ENCODE assay signal across 36 cellular contexts in the genomic region with DNA sequence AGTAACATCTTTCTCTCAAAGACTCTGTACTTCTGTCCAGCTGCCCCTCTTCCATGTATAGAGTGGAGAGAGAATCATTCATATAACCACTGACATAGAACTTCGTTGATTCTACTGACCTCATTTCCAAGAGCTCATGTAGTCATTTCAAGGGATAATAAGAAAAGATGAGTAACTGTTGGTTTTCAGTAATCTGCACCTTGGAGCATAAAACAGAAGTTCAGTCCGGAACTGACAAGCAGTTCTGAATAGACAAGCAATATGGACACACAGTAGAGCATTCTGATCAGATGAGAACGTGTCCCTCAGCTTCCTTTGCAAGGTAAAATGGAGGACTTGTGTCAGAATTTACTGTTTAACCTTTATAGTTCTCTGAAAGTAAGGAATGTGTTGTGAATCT.
"Had no signal": no experiment of that assay in that cellular context is flagged by ENCODE, and none has a peak within 500 bp of the region (broad histone marks: within the 10 kb centered on the region; RNA-seq: fewer than 3 reads in every experiment).

No MANE protein-coding gene starts in this region.

- H3K9me3 Mint-ChIP-seq: activated CD4-positive, alpha-beta memory T cell treated with anti-CD3 and anti-CD28 coated beads for 36 hours; activated CD4-positive, alpha-beta T cell treated with anti-CD3 and anti-CD28 coated beads, Interleukin-2, amount 10 ng/mL, durations not matched to agents 24 days and 14 days; activated naive CD4-positive, alpha-beta T cell treated with anti-CD3 and anti-CD28 coated beads, Interleukin-2, amount 50 U/mL, for 24 hours; activated naive CD8-positive, alpha-beta T cell treated with anti-CD3 and anti-CD28 coated beads for 36 hours; activated naive CD8-positive, alpha-beta T cell treated with anti-CD3 and anti-CD28 coated beads, Interleukin-2, amount 50 U/mL, for 24 hours; activated T-helper 1 cell treated with anti-CD3 and anti-CD28 coated beads, Interleukin-12 subunit alpha, Interleukin-12 subunit beta, Interleukin-2, Interleukin-4 antibody, amounts not matched to agents 30 ng/mL and 10 ng/mL and 1 ng/mL, durations not matched to agents 14 hours and 24 hours and 36 hours; dendritic cell treated with granulocyte-macrophage colony-stimulating factor and Interleukin-4, amounts not matched to agents 40 ng/mL and 50 ng/mL, for 4 days had no signal

- H3K4me3 ChIP-seq: adrenal gland, breast epithelium, cardiac muscle cell, coronary artery, dorsolateral prefrontal cortex, esophagus muscularis mucosa, gastrocnemius medialis, heart right ventricle had no signal

- H3K9me3 ChIP-seq: adrenal gland, breast epithelium, esophagus muscularis mucosa, gastrocnemius medialis, heart right ventricle had no signal

- H3K27ac ChIP-seq: adrenal gland, breast epithelium, cardiac muscle cell, coronary artery, dorsolateral prefrontal cortex, esophagus muscularis mucosa, foreskin keratinocyte, gastrocnemius medialis, heart right ventricle had no signal

- DNase-seq: activated CD4-positive, alpha-beta memory T cell treated with anti-CD3 and anti-CD28 coated beads for 36 hours; activated CD4-positive, alpha-beta T cell treated with anti-CD3 and anti-CD28 coated beads for 36 hours; activated CD4-positive, alpha-beta T cell treated with anti-CD3 and anti-CD28 coated beads, Interleukin-2, amount 10 ng/mL, durations not matched to agents 24 days and 14 days; activated CD4-positive, CD25-positive, alpha-beta regulatory T cell; activated CD4-positive, CD25-positive, alpha-beta regulatory T cell treated with anti-CD3 and anti-CD28 coated beads, Interleukin-2, amount 50 U/mL, for 72 hours; activated CD8-positive, alpha-beta memory T cell treated with anti-CD3 and anti-CD28 coated beads, Interleukin-2, amount 10 ng/mL, durations not matched to agents 7 days and 5 days; activated CD8-positive, alpha-beta memory T cell treated with anti-CD3 and anti-CD28 coated beads, Interleukin-2, amount 50 U/mL, for 4 hours; activated CD8-positive, alpha-beta T cell treated with anti-CD3 and anti-CD28 coated beads, Interleukin-2, amount 10 ng/mL, durations not matched to agents 7 days and 5 days; activated effector memory CD4-positive, alpha-beta T cell treated with anti-CD3 and anti-CD28 coated beads, Interleukin-2, amount 50 U/mL, for 16 hours; activated naive CD4-positive, alpha-beta T cell treated with anti-CD3 and anti-CD28 coated beads for 36 hours; activated naive CD8-positive, alpha-beta T cell treated with anti-CD3 and anti-CD28 coated beads for 36 hours; activated naive CD8-positive, alpha-beta T cell treated with anti-CD3 and anti-CD28 coated beads, Interleukin-2, amount 50 U/mL, for 24 hours; activated T-cell treated with anti-CD3 and anti-CD28 coated beads, Interleukin-2, amount 50 U/mL, for 1 hour; activated T-cell treated with anti-CD3 and anti-CD28 coated beads, Interleukin-2, amount 50 U/mL, for 48 hours; adrenal gland; amygdala; aorta; central memory CD4-positive, alpha-beta T cell; cerebellar nuclear complex; dorsolateral prefrontal cortex; effector memory CD4-positive, alpha-beta T cell; endodermal cell; erythroblast; foreskin keratinocyte; gastrocnemius medialis; heart right ventricle; T-helper 2 cell had no signal

- H3K27me3 ChIP-seq: adrenal gland, breast epithelium, cardiac muscle cell, dorsolateral prefrontal cortex, esophagus muscularis mucosa, foreskin keratinocyte, gastrocnemius medialis, heart right ventricle had no signal

- H3K4me3 Mint-ChIP-seq: activated CD4-positive, alpha-beta memory T cell treated with anti-CD3 and anti-CD28 coated beads for 36 hours; activated CD4-positive, alpha-beta T cell treated with anti-CD3 and anti-CD28 coated beads for 36 hours; activated CD4-positive, alpha-beta T cell treated with anti-CD3 and anti-CD28 coated beads, Interleukin-2, amount 10 ng/mL, durations not matched to agents 24 days and 14 days; activated CD8-positive, alpha-beta memory T cell treated with anti-CD3 and anti-CD28 coated beads, Interleukin-2, amount 10 ng/mL, durations not matched to agents 7 days and 5 days; activated CD8-positive, alpha-beta T cell treated with anti-CD3 and anti-CD28 coated beads, Interleukin-2, amount 10 ng/mL, durations not matched to agents 7 days and 5 days; activated naive CD4-positive, alpha-beta T cell treated with anti-CD3 and anti-CD28 coated beads for 36 hours; activated naive CD4-positive, alpha-beta T cell treated with anti-CD3 and anti-CD28 coated beads, Interleukin-2, amount 50 U/mL, for 24 hours; activated naive CD8-positive, alpha-beta T cell treated with anti-CD3 and anti-CD28 coated beads for 36 hours; activated naive CD8-positive, alpha-beta T cell treated with anti-CD3 and anti-CD28 coated beads, Interleukin-2, amount 50 U/mL, for 24 hours; activated T-helper 1 cell treated with anti-CD3 and anti-CD28 coated beads, Interleukin-12 subunit alpha, Interleukin-12 subunit beta, Interleukin-2, Interleukin-4 antibody, amounts not matched to agents 30 ng/mL and 10 ng/mL and 1 ng/mL, durations not matched to agents 14 hours and 24 hours and 36 hours; brain; dendritic cell treated with granulocyte-macrophage colony-stimulating factor and Interleukin-4, amounts not matched to agents 40 ng/mL and 50 ng/mL, for 4 days; endodermal cell had no signal

- ATAC-seq: activated CD4-positive, alpha-beta T cell treated with anti-CD3 and anti-CD28 coated beads for 36 hours; activated CD8-positive, alpha-beta memory T cell treated with anti-CD3 and anti-CD28 coated beads, Interleukin-2, amount 10 ng/mL, durations not matched to agents 7 days and 5 days; activated CD8-positive, alpha-beta T cell treated with anti-CD3 and anti-CD28 coated beads, Interleukin-2, amount 10 ng/mL, durations not matched to agents 7 days and 5 days; activated naive CD8-positive, alpha-beta T cell treated with anti-CD3 and anti-CD28 coated beads, Interleukin-2, amount 50 U/mL, for 24 hours; foreskin keratinocyte; gastrocnemius medialis; heart right ventricle had no signal

- H3K27ac Mint-ChIP-seq: activated CD4-positive, alpha-beta memory T cell treated with anti-CD3 and anti-CD28 coated beads for 36 hours; activated CD4-positive, alpha-beta T cell treated with anti-CD3 and anti-CD28 coated beads for 36 hours; activated CD4-positive, alpha-beta T cell treated with anti-CD3 and anti-CD28 coated beads, Interleukin-2, amount 10 ng/mL, durations not matched to agents 24 days and 14 days; activated CD8-positive, alpha-beta memory T cell treated with anti-CD3 and anti-CD28 coated beads, Interleukin-2, amount 10 ng/mL, durations not matched to agents 7 days and 5 days; activated CD8-positive, alpha-beta T cell treated with anti-CD3 and anti-CD28 coated beads, Interleukin-2, amount 10 ng/mL, durations not matched to agents 7 days and 5 days; activated naive CD4-positive, alpha-beta T cell treated with anti-CD3 and anti-CD28 coated beads for 36 hours; activated naive CD4-positive, alpha-beta T cell treated with anti-CD3 and anti-CD28 coated beads, Interleukin-2, amount 50 U/mL, for 24 hours; activated naive CD8-positive, alpha-beta T cell treated with anti-CD3 and anti-CD28 coated beads for 36 hours; activated naive CD8-positive, alpha-beta T cell treated with anti-CD3 and anti-CD28 coated beads, Interleukin-2, amount 50 U/mL, for 24 hours; activated T-helper 1 cell treated with anti-CD3 and anti-CD28 coated beads, Interleukin-12 subunit alpha, Interleukin-12 subunit beta, Interleukin-2, Interleukin-4 antibody, amounts not matched to agents 30 ng/mL and 10 ng/mL and 1 ng/mL, durations not matched to agents 14 hours and 24 hours and 36 hours; activated T-helper 2 cell treated with anti-CD3 and anti-CD28 coated beads, Interferon-gamma antibody, Interleukin-2, Interleukin-4, amounts not matched to agents 10 μg/mL and 5 μg/mL and 100 μg/mL, durations not matched to agents 14 hours and 24 hours and 36 hours; brain; dendritic cell treated with granulocyte-macrophage colony-stimulating factor and Interleukin-4, amounts not matched to agents 40 ng/mL and 50 ng/mL, for 4 days; endodermal cell had no signal

- H3K36me3 Mint-ChIP-seq: activated CD4-positive, alpha-beta memory T cell treated with anti-CD3 and anti-CD28 coated beads for 36 hours; activated CD8-positive, alpha-beta memory T cell treated with anti-CD3 and anti-CD28 coated beads, Interleukin-2, amount 10 ng/mL, durations not matched to agents 7 days and 5 days; activated naive CD4-positive, alpha-beta T cell treated with anti-CD3 and anti-CD28 coated beads, Interleukin-2, amount 50 U/mL, for 24 hours; activated naive CD8-positive, alpha-beta T cell treated with anti-CD3 and anti-CD28 coated beads for 36 hours; brain had no signal

- H3K36me3 ChIP-seq: adrenal gland, breast epithelium, cardiac muscle cell, esophagus muscularis mucosa, gastrocnemius medialis, heart right ventricle had no signal

- H3K4me1 Mint-ChIP-seq: activated CD4-positive, alpha-beta T cell treated with anti-CD3 and anti-CD28 coated beads for 36 hours; activated CD4-positive, alpha-beta T cell treated with anti-CD3 and anti-CD28 coated beads, Interleukin-2, amount 10 ng/mL, durations not matched to agents 24 days and 14 days; activated CD8-positive, alpha-beta memory T cell treated with anti-CD3 and anti-CD28 coated beads, Interleukin-2, amount 10 ng/mL, durations not matched to agents 7 days and 5 days; activated naive CD4-positive, alpha-beta T cell treated with anti-CD3 and anti-CD28 coated beads, Interleukin-2, amount 50 U/mL, for 24 hours; activated naive CD8-positive, alpha-beta T cell treated with anti-CD3 and anti-CD28 coated beads for 36 hours; activated naive CD8-positive, alpha-beta T cell treated with anti-CD3 and anti-CD28 coated beads, Interleukin-2, amount 50 U/mL, for 24 hours had no signal

- H3K4me1 ChIP-seq: adrenal gland, breast epithelium, esophagus muscularis mucosa, foreskin keratinocyte, gastrocnemius medialis, heart right ventricle had no signal

- H3K27me3 Mint-ChIP-seq: activated CD4-positive, alpha-beta memory T cell treated with anti-CD3 and anti-CD28 coated beads for 36 hours; activated CD4-positive, alpha-beta T cell treated with anti-CD3 and anti-CD28 coated beads for 36 hours; activated CD4-positive, alpha-beta T cell treated with anti-CD3 and anti-CD28 coated beads, Interleukin-2, amount 10 ng/mL, durations not matched to agents 24 days and 14 days; activated CD8-positive, alpha-beta memory T cell treated with anti-CD3 and anti-CD28 coated beads, Interleukin-2, amount 10 ng/mL, durations not matched to agents 7 days and 5 days; activated naive CD4-positive, alpha-beta T cell treated with anti-CD3 and anti-CD28 coated beads, Interleukin-2, amount 50 U/mL, for 24 hours; activated naive CD8-positive, alpha-beta T cell treated with anti-CD3 and anti-CD28 coated beads for 36 hours; activated naive CD8-positive, alpha-beta T cell treated with anti-CD3 and anti-CD28 coated beads, Interleukin-2, amount 50 U/mL, for 24 hours; brain; dendritic cell treated with granulocyte-macrophage colony-stimulating factor and Interleukin-4, amounts not matched to agents 40 ng/mL and 50 ng/mL, for 4 days had no signal
